In the genomic region with DNA sequence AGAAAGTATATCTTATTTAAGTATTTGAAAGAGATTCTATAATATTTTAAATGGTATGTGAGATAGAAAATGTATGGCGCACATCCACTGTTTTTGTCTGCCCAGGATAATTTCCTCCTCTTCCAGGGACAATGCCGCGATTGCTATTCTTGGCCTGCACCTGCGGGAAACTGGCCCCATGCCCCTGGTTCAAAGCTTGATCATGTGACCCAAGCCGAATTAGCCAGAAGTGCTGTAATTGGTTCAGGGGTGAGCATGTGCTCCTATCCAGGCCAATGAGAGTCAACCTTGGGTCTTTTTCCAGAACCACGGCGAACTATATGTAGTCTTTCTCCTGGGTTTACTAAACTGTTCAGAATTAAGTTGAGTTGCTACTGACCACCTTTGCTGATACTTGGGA, we compare ENCODE assay signal across 2 cellular contexts.
TF ChIP-seq lines count a peak whose summit lies in the region.

No MANE protein-coding gene starts in this region.

TF ChIP-seq in GM23338, 12 proteins besides CTCF, POLR2A, EP300 and RAD21 (continued from another document):
- TF ChIP-seq, protein P1, sequence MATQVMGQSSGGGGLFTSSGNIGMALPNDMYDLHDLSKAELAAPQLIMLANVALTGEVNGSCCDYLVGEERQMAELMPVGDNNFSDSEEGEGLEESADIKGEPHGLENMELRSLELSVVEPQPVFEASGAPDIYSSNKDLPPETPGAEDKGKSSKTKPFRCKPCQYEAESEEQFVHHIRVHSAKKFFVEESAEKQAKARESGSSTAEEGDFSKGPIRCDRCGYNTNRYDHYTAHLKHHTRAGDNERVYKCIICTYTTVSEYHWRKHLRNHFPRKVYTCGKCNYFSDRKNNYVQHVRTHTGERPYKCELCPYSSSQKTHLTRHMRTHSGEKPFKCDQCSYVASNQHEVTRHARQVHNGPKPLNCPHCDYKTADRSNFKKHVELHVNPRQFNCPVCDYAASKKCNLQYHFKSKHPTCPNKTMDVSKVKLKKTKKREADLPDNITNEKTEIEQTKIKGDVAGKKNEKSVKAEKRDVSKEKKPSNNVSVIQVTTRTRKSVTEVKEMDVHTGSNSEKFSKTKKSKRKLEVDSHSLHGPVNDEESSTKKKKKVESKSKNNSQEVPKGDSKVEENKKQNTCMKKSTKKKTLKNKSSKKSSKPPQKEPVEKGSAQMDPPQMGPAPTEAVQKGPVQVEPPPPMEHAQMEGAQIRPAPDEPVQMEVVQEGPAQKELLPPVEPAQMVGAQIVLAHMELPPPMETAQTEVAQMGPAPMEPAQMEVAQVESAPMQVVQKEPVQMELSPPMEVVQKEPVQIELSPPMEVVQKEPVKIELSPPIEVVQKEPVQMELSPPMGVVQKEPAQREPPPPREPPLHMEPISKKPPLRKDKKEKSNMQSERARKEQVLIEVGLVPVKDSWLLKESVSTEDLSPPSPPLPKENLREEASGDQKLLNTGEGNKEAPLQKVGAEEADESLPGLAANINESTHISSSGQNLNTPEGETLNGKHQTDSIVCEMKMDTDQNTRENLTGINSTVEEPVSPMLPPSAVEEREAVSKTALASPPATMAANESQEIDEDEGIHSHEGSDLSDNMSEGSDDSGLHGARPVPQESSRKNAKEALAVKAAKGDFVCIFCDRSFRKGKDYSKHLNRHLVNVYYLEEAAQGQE (IDR thresholded peaks at IDR 0.05; ENCODE audit: unreplicated experiment): no peak
- TF ChIP-seq POLR2AphosphoS5 (IDR thresholded peaks at IDR 0.05; ENCODE audit: low read depth) (no peak), STAT1 (IDR thresholded peaks at IDR 0.05; ENCODE audit: unreplicated experiment) (no peak), JUNB (IDR thresholded peaks at IDR 0.05; ENCODE audit: unreplicated experiment) (no peak), ZNF331 (CRISPR knock-in tag; IDR thresholded peaks at IDR 0.05; ENCODE audit: low read depth) (no peak), CREB1 (CRISPR knock-in tag; IDR thresholded peaks at IDR 0.05; ENCODE audit: low read depth) (no peak), EZH2phosphoT487 (IDR thresholded peaks at IDR 0.05; ENCODE audit: unreplicated experiment) (no peak), ZNF114 (CRISPR knock-in tag; IDR thresholded peaks at IDR 0.05) (no peak)
- TF ChIP-seq, protein P2, sequence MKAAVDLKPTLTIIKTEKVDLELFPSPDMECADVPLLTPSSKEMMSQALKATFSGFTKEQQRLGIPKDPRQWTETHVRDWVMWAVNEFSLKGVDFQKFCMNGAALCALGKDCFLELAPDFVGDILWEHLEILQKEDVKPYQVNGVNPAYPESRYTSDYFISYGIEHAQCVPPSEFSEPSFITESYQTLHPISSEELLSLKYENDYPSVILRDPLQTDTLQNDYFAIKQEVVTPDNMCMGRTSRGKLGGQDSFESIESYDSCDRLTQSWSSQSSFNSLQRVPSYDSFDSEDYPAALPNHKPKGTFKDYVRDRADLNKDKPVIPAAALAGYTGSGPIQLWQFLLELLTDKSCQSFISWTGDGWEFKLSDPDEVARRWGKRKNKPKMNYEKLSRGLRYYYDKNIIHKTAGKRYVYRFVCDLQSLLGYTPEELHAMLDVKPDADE (IDR thresholded peaks at IDR 0.05): no peak
- TF ChIP-seq, protein P3, sequence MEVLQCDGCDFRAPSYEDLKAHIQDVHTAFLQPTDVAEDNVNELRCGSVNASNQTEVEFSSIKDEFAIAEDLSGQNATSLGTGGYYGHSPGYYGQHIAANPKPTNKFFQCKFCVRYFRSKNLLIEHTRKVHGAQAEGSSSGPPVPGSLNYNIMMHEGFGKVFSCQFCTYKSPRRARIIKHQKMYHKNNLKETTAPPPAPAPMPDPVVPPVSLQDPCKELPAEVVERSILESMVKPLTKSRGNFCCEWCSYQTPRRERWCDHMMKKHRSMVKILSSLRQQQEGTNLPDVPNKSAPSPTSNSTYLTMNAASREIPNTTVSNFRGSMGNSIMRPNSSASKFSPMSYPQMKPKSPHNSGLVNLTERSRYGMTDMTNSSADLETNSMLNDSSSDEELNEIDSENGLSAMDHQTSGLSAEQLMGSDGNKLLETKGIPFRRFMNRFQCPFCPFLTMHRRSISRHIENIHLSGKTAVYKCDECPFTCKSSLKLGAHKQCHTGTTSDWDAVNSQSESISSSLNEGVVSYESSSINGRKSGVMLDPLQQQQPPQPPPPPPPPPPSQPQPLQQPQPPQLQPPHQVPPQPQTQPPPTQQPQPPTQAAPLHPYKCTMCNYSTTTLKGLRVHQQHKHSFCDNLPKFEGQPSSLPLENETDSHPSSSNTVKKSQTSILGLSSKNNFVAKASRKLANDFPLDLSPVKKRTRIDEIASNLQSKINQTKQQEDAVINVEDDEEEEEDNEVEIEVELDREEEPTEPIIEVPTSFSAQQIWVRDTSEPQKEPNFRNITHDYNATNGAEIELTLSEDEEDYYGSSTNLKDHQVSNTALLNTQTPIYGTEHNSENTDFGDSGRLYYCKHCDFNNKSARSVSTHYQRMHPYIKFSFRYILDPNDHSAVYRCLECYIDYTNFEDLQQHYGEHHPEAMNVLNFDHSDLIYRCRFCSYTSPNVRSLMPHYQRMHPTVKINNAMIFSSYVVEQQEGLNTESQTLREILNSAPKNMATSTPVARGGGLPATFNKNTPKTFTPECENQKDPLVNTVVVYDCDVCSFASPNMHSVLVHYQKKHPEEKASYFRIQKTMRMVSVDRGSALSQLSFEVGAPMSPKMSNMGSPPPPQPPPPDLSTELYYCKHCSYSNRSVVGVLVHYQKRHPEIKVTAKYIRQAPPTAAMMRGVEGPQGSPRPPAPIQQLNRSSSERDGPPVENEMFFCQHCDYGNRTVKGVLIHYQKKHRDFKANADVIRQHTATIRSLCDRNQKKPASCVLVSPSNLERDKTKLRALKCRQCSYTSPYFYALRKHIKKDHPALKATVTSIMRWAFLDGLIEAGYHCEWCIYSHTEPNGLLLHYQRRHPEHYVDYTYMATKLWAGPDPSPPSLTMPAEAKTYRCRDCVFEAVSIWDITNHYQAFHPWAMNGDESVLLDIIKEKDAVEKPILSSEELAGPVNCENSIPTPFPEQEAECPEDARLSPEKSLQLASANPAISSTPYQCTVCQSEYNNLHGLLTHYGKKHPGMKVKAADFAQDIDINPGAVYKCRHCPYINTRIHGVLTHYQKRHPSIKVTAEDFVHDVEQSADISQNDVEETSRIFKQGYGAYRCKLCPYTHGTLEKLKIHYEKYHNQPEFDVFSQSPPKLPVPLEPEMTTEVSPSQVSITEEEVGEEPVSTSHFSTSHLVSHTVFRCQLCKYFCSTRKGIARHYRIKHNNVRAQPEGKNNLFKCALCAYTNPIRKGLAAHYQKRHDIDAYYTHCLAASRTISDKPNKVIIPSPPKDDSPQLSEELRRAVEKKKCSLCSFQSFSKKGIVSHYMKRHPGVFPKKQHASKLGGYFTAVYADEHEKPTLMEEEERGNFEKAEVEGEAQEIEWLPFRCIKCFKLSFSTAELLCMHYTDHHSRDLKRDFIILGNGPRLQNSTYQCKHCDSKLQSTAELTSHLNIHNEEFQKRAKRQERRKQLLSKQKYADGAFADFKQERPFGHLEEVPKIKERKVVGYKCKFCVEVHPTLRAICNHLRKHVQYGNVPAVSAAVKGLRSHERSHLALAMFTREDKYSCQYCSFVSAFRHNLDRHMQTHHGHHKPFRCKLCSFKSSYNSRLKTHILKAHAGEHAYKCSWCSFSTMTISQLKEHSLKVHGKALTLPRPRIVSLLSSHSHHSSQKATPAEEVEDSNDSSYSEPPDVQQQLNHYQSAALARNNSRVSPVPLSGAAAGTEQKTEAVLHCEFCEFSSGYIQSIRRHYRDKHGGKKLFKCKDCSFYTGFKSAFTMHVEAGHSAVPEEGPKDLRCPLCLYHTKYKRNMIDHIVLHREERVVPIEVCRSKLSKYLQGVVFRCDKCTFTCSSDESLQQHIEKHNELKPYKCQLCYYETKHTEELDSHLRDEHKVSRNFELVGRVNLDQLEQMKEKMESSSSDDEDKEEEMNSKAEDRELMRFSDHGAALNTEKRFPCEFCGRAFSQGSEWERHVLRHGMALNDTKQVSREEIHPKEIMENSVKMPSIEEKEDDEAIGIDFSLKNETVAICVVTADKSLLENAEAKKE (CRISPR knock-in tag; IDR thresholded peaks at IDR 0.05): no peak

TF ChIP-seq in K562, 482 proteins besides CTCF, POLR2A, EP300 and RAD21 (continued from another document):
- TF ChIP-seq RAD51 (IDR thresholded peaks at IDR 0.05; ENCODE audit: borderline replicate concordance, low read depth) (peak; percentile 59; the same call in 1 of the 2 replicates), KLF13 (tag; IDR thresholded peaks at IDR 0.05; ENCODE audit: borderline replicate concordance, low read depth) (no peak), POLR2AphosphoS5 (IDR thresholded peaks at IDR 0.05; ENCODE audit: control insufficient read depth, insufficient read depth, low read depth, low read length) (no peak), ZBTB17 (CRISPR knock-in tag; IDR thresholded peaks at IDR 0.05) (no peak), POLR3A (IDR thresholded peaks at IDR 0.05; ENCODE audit: borderline replicate concordance, extremely low read depth, insufficient read depth, insufficient read length) (no peak), RBM17 (IDR thresholded peaks at IDR 0.05; ENCODE audit: borderline replicate concordance, low read depth, low read length) (no peak), MTF1 (CRISPR knock-in tag; IDR thresholded peaks at IDR 0.05; ENCODE audit: borderline replicate concordance) (no peak), MYBL2 (IDR thresholded peaks at IDR 0.05; ENCODE audit: low read depth) (no peak), MYBL2 (CRISPR knock-in tag; IDR thresholded peaks at IDR 0.05; ENCODE audit: borderline replicate concordance) (no peak), SRSF7 (optimal IDR thresholded peaks at IDR 0.05; ENCODE audit: low read depth, low read length) (no peak), SMARCA5 (IDR thresholded peaks at IDR 0.05) (no peak), PHTF2 (CRISPR knock-in tag; IDR thresholded peaks at IDR 0.05) (no peak)
- TF ChIP-seq, protein P4, sequence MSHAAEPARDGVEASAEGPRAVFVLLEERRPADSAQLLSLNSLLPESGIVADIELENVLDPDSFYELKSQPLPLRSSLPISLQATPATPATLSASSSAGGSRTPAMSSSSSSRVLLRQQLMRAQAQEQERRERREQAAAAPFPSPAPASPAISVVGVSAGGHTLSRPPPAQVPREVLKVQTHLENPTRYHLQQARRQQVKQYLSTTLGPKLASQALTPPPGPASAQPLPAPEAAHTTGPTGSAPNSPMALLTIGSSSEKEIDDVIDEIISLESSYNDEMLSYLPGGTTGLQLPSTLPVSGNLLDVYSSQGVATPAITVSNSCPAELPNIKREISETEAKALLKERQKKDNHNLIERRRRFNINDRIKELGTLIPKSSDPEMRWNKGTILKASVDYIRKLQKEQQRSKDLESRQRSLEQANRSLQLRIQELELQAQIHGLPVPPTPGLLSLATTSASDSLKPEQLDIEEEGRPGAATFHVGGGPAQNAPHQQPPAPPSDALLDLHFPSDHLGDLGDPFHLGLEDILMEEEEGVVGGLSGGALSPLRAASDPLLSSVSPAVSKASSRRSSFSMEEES (CRISPR knock-in tag; IDR thresholded peaks at IDR 0.05): peak; percentile 39; the same call in 1 of the 2 replicates
- TF ChIP-seq, protein P5, sequence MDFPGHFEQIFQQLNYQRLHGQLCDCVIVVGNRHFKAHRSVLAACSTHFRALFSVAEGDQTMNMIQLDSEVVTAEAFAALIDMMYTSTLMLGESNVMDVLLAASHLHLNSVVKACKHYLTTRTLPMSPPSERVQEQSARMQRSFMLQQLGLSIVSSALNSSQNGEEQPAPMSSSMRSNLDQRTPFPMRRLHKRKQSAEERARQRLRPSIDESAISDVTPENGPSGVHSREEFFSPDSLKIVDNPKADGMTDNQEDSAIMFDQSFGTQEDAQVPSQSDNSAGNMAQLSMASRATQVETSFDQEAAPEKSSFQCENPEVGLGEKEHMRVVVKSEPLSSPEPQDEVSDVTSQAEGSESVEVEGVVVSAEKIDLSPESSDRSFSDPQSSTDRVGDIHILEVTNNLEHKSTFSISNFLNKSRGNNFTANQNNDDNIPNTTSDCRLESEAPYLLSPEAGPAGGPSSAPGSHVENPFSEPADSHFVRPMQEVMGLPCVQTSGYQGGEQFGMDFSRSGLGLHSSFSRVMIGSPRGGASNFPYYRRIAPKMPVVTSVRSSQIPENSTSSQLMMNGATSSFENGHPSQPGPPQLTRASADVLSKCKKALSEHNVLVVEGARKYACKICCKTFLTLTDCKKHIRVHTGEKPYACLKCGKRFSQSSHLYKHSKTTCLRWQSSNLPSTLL (IDR thresholded peaks at IDR 0.05): no peak
- TF ChIP-seq, protein P6, sequence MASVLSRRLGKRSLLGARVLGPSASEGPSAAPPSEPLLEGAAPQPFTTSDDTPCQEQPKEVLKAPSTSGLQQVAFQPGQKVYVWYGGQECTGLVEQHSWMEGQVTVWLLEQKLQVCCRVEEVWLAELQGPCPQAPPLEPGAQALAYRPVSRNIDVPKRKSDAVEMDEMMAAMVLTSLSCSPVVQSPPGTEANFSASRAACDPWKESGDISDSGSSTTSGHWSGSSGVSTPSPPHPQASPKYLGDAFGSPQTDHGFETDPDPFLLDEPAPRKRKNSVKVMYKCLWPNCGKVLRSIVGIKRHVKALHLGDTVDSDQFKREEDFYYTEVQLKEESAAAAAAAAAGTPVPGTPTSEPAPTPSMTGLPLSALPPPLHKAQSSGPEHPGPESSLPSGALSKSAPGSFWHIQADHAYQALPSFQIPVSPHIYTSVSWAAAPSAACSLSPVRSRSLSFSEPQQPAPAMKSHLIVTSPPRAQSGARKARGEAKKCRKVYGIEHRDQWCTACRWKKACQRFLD (CRISPR knock-in tag; IDR thresholded peaks at IDR 0.05): no peak
- TF ChIP-seq, protein P7, sequence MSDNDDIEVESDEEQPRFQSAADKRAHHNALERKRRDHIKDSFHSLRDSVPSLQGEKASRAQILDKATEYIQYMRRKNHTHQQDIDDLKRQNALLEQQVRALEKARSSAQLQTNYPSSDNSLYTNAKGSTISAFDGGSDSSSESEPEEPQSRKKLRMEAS (CRISPR knock-in tag; IDR thresholded peaks at IDR 0.05): no peak
- TF ChIP-seq, protein P8, sequence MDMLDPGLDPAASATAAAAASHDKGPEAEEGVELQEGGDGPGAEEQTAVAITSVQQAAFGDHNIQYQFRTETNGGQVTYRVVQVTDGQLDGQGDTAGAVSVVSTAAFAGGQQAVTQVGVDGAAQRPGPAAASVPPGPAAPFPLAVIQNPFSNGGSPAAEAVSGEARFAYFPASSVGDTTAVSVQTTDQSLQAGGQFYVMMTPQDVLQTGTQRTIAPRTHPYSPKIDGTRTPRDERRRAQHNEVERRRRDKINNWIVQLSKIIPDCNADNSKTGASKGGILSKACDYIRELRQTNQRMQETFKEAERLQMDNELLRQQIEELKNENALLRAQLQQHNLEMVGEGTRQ (CRISPR knock-in tag; IDR thresholded peaks at IDR 0.05): peak; percentile 66
